Comparison of ENCODE assay signal across 8 cellular contexts in the genomic region with DNA sequence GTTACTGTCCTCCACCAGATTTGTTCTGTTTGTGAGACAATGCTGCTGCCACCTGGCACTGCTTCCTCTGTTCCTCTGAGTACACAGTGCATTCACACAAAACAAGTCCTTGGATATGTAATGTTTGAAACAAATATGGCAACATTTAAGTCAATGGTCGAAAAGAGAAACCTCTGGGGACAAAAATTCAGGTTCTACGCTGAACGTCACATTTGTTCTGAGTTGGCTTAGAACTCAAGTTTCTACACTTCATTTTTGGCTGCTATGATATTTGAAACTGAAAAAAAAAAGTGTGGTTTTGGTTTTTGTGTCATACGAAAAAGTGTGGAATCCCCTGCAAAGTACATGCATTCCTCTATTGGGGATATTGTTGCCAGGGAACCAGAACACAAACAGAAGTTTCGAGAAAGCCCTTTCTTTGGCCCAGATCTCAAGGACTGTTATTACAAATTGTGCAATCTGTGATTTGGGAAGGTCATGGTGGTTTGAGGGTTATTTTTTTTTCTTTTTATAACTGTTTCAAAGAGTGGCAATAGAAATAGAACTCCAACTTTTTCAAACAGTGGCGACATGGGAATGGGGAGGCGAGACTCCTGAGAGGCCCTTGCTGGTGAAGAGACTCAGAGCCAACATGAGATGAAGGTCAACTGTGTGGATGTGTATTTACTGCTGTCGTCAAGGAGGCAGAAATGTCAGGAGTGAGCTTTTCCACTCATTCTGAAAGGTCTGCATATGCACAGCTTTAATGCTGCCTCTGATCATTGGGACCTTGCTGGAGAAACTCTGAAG.
DNase-seq lines count a peak whose midpoint lies in the region; ATAC-seq and TF ChIP-seq lines count a peak whose summit lies in the region.

No MANE protein-coding gene starts in this region.

- ATAC-seq in GM19463 (IDR thresholded peaks at IDR 0.05; ENCODE audit: unreplicated experiment) (peak; percentile 68), foreskin keratinocyte (no peak), esophagus mucosa (no peak)

- DNase-seq in AG09319 (ENCODE audit: extremely low read depth, low read depth) (peak; percentile 97), MM.1S (peak; percentile 77), dermis blood vessel endothelial cell (peak; percentile 56), osteocyte (ENCODE audit: extremely low spot score, unreplicated experiment) (no peak), foreskin keratinocyte (no peak), COLO668 (lab: John Stamatoyannopoulos, UW; ENCODE audit: unreplicated experiment) (no peak)

- H3K27me3 ChIP-seq in MM.1S (replicated peaks; ENCODE audit: insufficient read depth, low read length) (no peaks in the 10 kb centered on the region), foreskin keratinocyte (no peaks in the 10 kb centered on the region)

- no peaks in the 10 kb centered on the region for H3K9me2 ChIP-seq in MM.1S (replicated peaks; ENCODE audit: insufficient read depth, low read length)

- H3K4me3 Mint-ChIP-seq in osteocyte (ENCODE audit: unreplicated experiment), result no peak overlapping the region

- H3K36me3 ChIP-seq in MM.1S (replicated peaks; ENCODE audit: insufficient read depth, low read length), result no peaks in the 10 kb centered on the region

- H3F3A ChIP-seq in MM.1S (ENCODE audit: insufficient read depth, low read length), result peaks cover 14% of the 10 kb centered on the region; the same call in 1 of the 2 replicates

- H2AFZ ChIP-seq in MM.1S (ENCODE audit: low read length), result peak overlapping the region; percentile 53; the same call in 1 of the 2 replicates

- no peaks in the 10 kb centered on the region for H3K9me3 ChIP-seq in MM.1S (replicated peaks; ENCODE audit: insufficient read depth, low read length)

- H3K4me1 ChIP-seq in MM.1S (ENCODE audit: low read length) (peaks cover 20% of the 10 kb centered on the region), foreskin keratinocyte (peaks cover 17% of the 10 kb centered on the region)

- H3K9ac ChIP-seq in MM.1S (ENCODE audit: low read length), result peak overlapping the region; percentile 85

- peak overlapping the region; percentile 99 for H3K27ac Mint-ChIP-seq in osteocyte (ENCODE audit: unreplicated experiment)

- no peaks in the 10 kb centered on the region for H3K27me3 Mint-ChIP-seq in osteocyte (ENCODE audit: unreplicated experiment)

- no peak; the same call in 1 of the 2 replicates for TF ChIP-seq CTCF in AG09319 (IDR thresholded peaks at IDR 0.05; ENCODE audit: low read depth, low read length)
- peak; percentile 22; the same call in 1 of the 2 replicates for TF ChIP-seq CTCF in MM.1S (IDR thresholded peaks at IDR 0.05; ENCODE audit: low read length)
- no peak for TF ChIP-seq CTCF in osteocyte (IDR thresholded peaks at IDR 0.05)
- no peak for TF ChIP-seq CTCF in foreskin keratinocyte (conservative IDR thresholded peaks at IDR 0.05)

- H4K20me1 ChIP-seq in MM.1S (ENCODE audit: insufficient read depth, low read length), result no peaks in the 10 kb centered on the region

- peaks cover 9% of the 10 kb centered on the region for H3K9me3 Mint-ChIP-seq in osteocyte (ENCODE audit: unreplicated experiment)

- H3K4me1 Mint-ChIP-seq in osteocyte (ENCODE audit: unreplicated experiment), result peaks cover 61% of the 10 kb centered on the region

- no peaks in the 10 kb centered on the region for H3K36me3 Mint-ChIP-seq in osteocyte (ENCODE audit: unreplicated experiment)

- peak overlapping the region; percentile 79 for H3K4me2 ChIP-seq in MM.1S (ENCODE audit: low read depth, low read length)

- peak overlapping the region; percentile 16; the same call in 1 of the 2 replicates for H3K4me3 ChIP-seq in MM.1S (ENCODE audit: low read length)

- H3K27ac ChIP-seq in MM.1S (ENCODE audit: low read length) (peak overlapping the region; percentile 98), foreskin keratinocyte (no peak overlapping the region)

- no peaks in the 10 kb centered on the region for H3K79me2 ChIP-seq in MM.1S (ENCODE audit: low read length)

Comparison
In these comparisons a context has a peak if more than half of its experiments do, and no peak if none do; other contexts are left out.
1. DNase-seq: peak in AG09319 (single experiment), MM.1S (single experiment) and dermis blood vessel endothelial cell (single experiment); none in osteocyte (single experiment), foreskin keratinocyte (0 of 2) and COLO668 (single experiment).